Comparison of ENCODE assay signal across 8 cellular contexts in the genomic region with DNA sequence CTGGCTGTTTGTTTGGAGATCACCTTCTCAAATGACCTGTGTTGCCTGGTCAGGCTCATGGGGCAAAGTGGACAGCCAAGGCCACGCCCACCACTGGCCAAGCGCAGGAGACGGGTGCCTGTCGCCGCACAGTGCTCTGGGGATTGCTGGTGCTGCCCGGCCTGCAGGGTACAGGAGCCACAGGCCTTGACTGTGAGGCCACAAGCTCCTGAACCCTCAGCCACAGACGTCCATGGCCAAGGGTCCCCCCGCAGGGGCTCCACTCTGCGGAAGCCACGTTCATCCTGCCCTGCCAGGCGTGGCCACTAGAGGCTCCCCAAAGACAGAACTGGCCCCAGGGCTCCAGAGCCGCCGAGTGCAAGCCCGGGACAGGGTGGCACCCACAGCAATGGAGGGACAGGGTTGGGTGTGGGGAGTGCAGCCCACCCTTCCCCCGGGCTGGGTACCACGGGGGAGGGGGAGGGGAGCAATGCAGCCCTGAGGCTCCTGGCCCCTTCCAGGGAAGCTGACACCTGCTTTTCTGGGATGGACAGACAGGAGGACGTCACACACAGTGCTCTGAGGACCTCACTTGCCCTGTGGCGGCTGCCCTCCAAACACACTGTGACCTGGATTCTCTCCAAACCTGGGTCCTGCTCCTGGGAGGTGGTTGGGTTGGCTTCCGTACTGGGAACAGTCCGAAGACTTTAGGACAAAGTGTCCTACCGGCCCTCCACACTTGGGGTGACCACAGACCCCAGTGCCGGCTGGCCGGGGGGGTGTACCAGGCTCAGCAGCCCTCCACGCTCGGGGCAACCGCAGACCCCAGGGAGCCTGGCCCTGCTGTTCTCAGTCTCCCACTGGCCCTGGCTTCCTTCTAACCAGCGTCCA. TPM values are rescaled to one million over a fixed set of nuclear protein-coding genes. Genes with fewer than 3 reads are reported as not detected.
DNase-seq lines count a peak whose midpoint lies in the region; ATAC-seq and TF ChIP-seq lines count a peak whose summit lies in the region.

No MANE protein-coding gene starts in this region.

- no peaks in the 10 kb centered on the region for H3K27me3 ChIP-seq in liver (ENCODE audit: control insufficient read depth in 4 of 4, insufficient read depth in 4 of 4, low read length in 3 of 4)

- no peak overlapping the region for H3K9ac ChIP-seq in liver (ENCODE audit: low read depth in 1 of 2, low read length in 2 of 2)

- peaks cover 33 to 54% (median 48%) of the 10 kb centered on the region in 4 donors for H3K4me1 ChIP-seq in liver (ENCODE audit: control insufficient read depth in 4 of 4, insufficient read depth in 4 of 4, low read length in 3 of 4)

- peaks cover 0 to 6% (median 0%) of the 10 kb centered on the region in 4 donors for H3K36me3 ChIP-seq in liver (ENCODE audit: control insufficient read depth in 4 of 4, insufficient read depth in 3 of 4, low read depth in 1 of 4, low read length in 3 of 4)

- peak overlapping the region in 1 of 2 donors; percentile 31 for H3K27ac ChIP-seq in coronary artery
- H3K27ac ChIP-seq in liver (ENCODE audit: low read depth in 1 of 2, low read length in 2 of 2) = peak overlapping the region; percentile 58 to 64

- peak; percentile 94 to 95 for TF ChIP-seq RAD21 in liver (IDR thresholded peaks at IDR 0.05)

- no peaks in the 10 kb centered on the region for H3K9me3 ChIP-seq in liver (ENCODE audit: control insufficient read depth in 4 of 4, low read length in 3 of 4)

- WGBS in liver = 12% methylated on average over 27 of the region's 27 CpGs

- H3K4me3 ChIP-seq in GM12865 (ENCODE audit: low read depth, low read length) (no peak overlapping the region), coronary artery (peak overlapping the region; percentile 53), liver (ENCODE audit: low read depth in 1 of 3, low read length in 3 of 3) (peak overlapping the region in 2 of 3 donors; percentile 30 to 34)

- peak; percentile 85 for TF ChIP-seq CTCF in GM12865 (IDR thresholded peaks at IDR 0.05; ENCODE audit: insufficient read depth, low read depth, low read length, missing control alignments)
- peak; percentile 89 for TF ChIP-seq CTCF in coronary artery (IDR thresholded peaks at IDR 0.05)
- peak; percentile 90 for TF ChIP-seq CTCF in liver (IDR thresholded peaks at IDR 0.05; ENCODE audit: low read depth, low read length, missing input control)

- ATAC-seq in HG02870 (IDR thresholded peaks at IDR 0.05; ENCODE audit: unreplicated experiment) = peak; percentile 56

- DNase-seq in GM12865 (ENCODE audit: low read depth) (peak; percentile 61), NCI-H2196 (lab: John Stamatoyannopoulos, UW; ENCODE audit: unreplicated experiment) (peak; percentile 64), coronary artery (ENCODE audit: low spot score) (no peak), kidney glomerular epithelial cell (lab: John Stamatoyannopoulos, UW) (no peak)
- peak; percentile 62 to 66 for DNase-seq in activated CD4-positive, alpha-beta T cell treated with anti-CD3 and anti-CD28 coated beads for 4 hours
- DNase-seq in stimulated activated CD4-positive, alpha-beta T cell treated with anti-CD3 and anti-CD28 coated beads, Interleukin-4, amount 100 ng/mL, for 48 hours (ENCODE audit: low read depth in 2 of 2) = peak; percentile 52 to 59

TF ChIP-seq in liver, 16 proteins besides CTCF, POLR2A, EP300 and RAD21:
- TF ChIP-seq, protein P1, sequence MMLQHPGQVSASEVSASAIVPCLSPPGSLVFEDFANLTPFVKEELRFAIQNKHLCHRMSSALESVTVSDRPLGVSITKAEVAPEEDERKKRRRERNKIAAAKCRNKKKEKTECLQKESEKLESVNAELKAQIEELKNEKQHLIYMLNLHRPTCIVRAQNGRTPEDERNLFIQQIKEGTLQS (IDR thresholded peaks at IDR 0.05) = no peak
- TF ChIP-seq FOXA1 (IDR thresholded peaks at IDR 0.05) = no peak
- peak in 1 of 2 donors; percentile 21 for TF ChIP-seq GABPA (IDR thresholded peaks at IDR 0.05 in 1 of 2, conservative IDR thresholded peaks at IDR 0.05 in 1 of 2)
- no peak for TF ChIP-seq EGR1 (IDR thresholded peaks at IDR 0.05; ENCODE audit: low read depth in 2 of 2)
- TF ChIP-seq SP1 (IDR thresholded peaks at IDR 0.05) = peak; percentile 50
- TF ChIP-seq HNF4A (conservative IDR thresholded peaks at IDR 0.05) = peak; percentile 71
- no peak for TF ChIP-seq JUND (IDR thresholded peaks at IDR 0.05)
- TF ChIP-seq, protein P2, sequence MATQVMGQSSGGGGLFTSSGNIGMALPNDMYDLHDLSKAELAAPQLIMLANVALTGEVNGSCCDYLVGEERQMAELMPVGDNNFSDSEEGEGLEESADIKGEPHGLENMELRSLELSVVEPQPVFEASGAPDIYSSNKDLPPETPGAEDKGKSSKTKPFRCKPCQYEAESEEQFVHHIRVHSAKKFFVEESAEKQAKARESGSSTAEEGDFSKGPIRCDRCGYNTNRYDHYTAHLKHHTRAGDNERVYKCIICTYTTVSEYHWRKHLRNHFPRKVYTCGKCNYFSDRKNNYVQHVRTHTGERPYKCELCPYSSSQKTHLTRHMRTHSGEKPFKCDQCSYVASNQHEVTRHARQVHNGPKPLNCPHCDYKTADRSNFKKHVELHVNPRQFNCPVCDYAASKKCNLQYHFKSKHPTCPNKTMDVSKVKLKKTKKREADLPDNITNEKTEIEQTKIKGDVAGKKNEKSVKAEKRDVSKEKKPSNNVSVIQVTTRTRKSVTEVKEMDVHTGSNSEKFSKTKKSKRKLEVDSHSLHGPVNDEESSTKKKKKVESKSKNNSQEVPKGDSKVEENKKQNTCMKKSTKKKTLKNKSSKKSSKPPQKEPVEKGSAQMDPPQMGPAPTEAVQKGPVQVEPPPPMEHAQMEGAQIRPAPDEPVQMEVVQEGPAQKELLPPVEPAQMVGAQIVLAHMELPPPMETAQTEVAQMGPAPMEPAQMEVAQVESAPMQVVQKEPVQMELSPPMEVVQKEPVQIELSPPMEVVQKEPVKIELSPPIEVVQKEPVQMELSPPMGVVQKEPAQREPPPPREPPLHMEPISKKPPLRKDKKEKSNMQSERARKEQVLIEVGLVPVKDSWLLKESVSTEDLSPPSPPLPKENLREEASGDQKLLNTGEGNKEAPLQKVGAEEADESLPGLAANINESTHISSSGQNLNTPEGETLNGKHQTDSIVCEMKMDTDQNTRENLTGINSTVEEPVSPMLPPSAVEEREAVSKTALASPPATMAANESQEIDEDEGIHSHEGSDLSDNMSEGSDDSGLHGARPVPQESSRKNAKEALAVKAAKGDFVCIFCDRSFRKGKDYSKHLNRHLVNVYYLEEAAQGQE (IDR thresholded peaks at IDR 0.05) = no peak
- TF ChIP-seq TAF1 (conservative IDR thresholded peaks at IDR 0.05) = no peak
- peak; percentile 39 for TF ChIP-seq NR2F2 (IDR thresholded peaks at IDR 0.05)
- TF ChIP-seq, protein P3, sequence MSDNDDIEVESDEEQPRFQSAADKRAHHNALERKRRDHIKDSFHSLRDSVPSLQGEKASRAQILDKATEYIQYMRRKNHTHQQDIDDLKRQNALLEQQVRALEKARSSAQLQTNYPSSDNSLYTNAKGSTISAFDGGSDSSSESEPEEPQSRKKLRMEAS (IDR thresholded peaks at IDR 0.05) = no peak
- TF ChIP-seq RXRA (IDR thresholded peaks at IDR 0.05) = peak; percentile 56 to 70
- TF ChIP-seq, protein P4, sequence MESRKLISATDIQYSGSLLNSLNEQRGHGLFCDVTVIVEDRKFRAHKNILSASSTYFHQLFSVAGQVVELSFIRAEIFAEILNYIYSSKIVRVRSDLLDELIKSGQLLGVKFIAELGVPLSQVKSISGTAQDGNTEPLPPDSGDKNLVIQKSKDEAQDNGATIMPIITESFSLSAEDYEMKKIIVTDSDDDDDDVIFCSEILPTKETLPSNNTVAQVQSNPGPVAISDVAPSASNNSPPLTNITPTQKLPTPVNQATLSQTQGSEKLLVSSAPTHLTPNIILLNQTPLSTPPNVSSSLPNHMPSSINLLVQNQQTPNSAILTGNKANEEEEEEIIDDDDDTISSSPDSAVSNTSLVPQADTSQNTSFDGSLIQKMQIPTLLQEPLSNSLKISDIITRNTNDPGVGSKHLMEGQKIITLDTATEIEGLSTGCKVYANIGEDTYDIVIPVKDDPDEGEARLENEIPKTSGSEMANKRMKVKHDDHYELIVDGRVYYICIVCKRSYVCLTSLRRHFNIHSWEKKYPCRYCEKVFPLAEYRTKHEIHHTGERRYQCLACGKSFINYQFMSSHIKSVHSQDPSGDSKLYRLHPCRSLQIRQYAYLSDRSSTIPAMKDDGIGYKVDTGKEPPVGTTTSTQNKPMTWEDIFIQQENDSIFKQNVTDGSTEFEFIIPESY (IDR thresholded peaks at IDR 0.05) = no peak
- no peak for TF ChIP-seq FOXA2 (IDR thresholded peaks at IDR 0.05)
- TF ChIP-seq HNF4G (IDR thresholded peaks at IDR 0.05) = no peak
- no peak for TF ChIP-seq YY1 (IDR thresholded peaks at IDR 0.05)

RNA-seq across cellular contexts. Expression of a gene that starts 21.5 kb away (rescaled TPM):
- total RNA-seq in liver = 1 to 10 TPM in 1 of 2 donors, under 1 TPM in 1; 0.61 to 2.1 TPM
- polyA plus RNA-seq in liver = under 1 TPM; 0.61 to 0.98 TPM

RNA-seq across cellular contexts. Expression of a gene that starts 59.6 kb away (rescaled TPM):
- total RNA-seq in liver = 1 to 10 TPM; 3.8 to 5.9 TPM
- polyA plus RNA-seq in liver = 1 to 10 TPM; 1.3 to 1.4 TPM

Comparison
In these comparisons a context has a peak if more than half of its experiments do, and no peak if none do; other contexts are left out.
1. DNase-seq: peak in GM12865 (single experiment), NCI-H2196 (single experiment), activated CD4-positive, alpha-beta T cell treated with anti-CD3 and anti-CD28 coated beads for 4 hours (2 of 2) and stimulated activated CD4-positive, alpha-beta T cell treated with anti-CD3 and anti-CD28 coated beads, Interleukin-4, amount 100 ng/mL, for 48 hours (2 of 2); none in coronary artery (single experiment) and kidney glomerular epithelial cell (single experiment).
2. Peak in every context shown above with its lines, with median percentiles within 50 percentile points of each other: CTCF ChIP-seq.